In genomic region chr2:205714789-205715411, GRCh38 we compare ENCODE assay signal across 11 cellular contexts. TPM values are rescaled to one million over a fixed set of nuclear protein-coding genes. Genes with fewer than 3 reads are reported as not detected.
A peak's percentile ranks its signal among the peaks of the same experiment; 100 is the strongest.
DNase-seq lines count a peak whose midpoint lies in the region; ATAC-seq, FAIRE-seq and TF ChIP-seq lines count a peak whose summit lies in the region.
"Had no signal": no experiment of that assay in that cellular context is flagged by ENCODE, and none has a peak within 500 bp of the region (broad histone marks: within the 10 kb centered on the region; RNA-seq: fewer than 3 reads in every experiment).

No MANE protein-coding gene starts in this region.

- DNase-seq in activated CD4-positive, alpha-beta T cell treated with anti-CD3 and anti-CD28 coated beads for 36 hours = no peak
- DNase-seq in activated CD4-positive, alpha-beta T cell treated with anti-CD3 and anti-CD28 coated beads, Interleukin-2, amount 50 U/mL, for 1 hour = no peak
- DNase-seq in activated T-helper 1 cell treated with anti-CD3 and anti-CD28 coated beads, Interleukin-12 subunit alpha, Interleukin-12 subunit beta, Interleukin-2, Interleukin-4 antibody, amounts not matched to agents 30 ng/mL and 10 ng/mL and 1 ng/mL, durations not matched to agents 14 hours and 24 hours and 36 hours (ENCODE audit: low spot score) = no peak
- DNase-seq in lower lobe of right lung = no peak
- no peak for DNase-seq in thoracic aorta (ENCODE audit: low spot score)
- no peak for DNase-seq in HTR-8/SVneo (ENCODE audit: insufficient read length, low spot score)
- DNase-seq in small intestine = no peak
- DNase-seq: activated CD4-positive, CD25-positive, alpha-beta regulatory T cell; activated naive CD4-positive, alpha-beta T cell treated with anti-CD3 and anti-CD28 coated beads, Interleukin-2, amount 50 U/mL, for 16 hours; NCI-H2081 had no signal

- H3K27me3 ChIP-seq in lower lobe of right lung (ENCODE audit: low read depth) (no peaks in the 10 kb centered on the region), thoracic aorta (replicated peaks; ENCODE audit: insufficient read depth) (no peaks in the 10 kb centered on the region), small intestine (ENCODE audit: control insufficient read depth in 2 of 2, insufficient read depth in 2 of 2, low read length in 2 of 2) (no peaks in the 10 kb centered on the region)

- H3K4me1 Mint-ChIP-seq in activated CD4-positive, alpha-beta T cell treated with anti-CD3 and anti-CD28 coated beads for 36 hours = peaks cover 13% of the 10 kb centered on the region
- H3K4me1 Mint-ChIP-seq in activated T-helper 1 cell treated with anti-CD3 and anti-CD28 coated beads, Interleukin-12 subunit alpha, Interleukin-12 subunit beta, Interleukin-2, Interleukin-4 antibody, amounts not matched to agents 30 ng/mL and 10 ng/mL and 1 ng/mL, durations not matched to agents 14 hours and 24 hours and 36 hours (ENCODE audit: low read depth) = peaks cover 78% of the 10 kb centered on the region

- 83% methylated on average over 7 of the region's 7 CpGs for WGBS in small intestine, 3 donors

- no peak overlapping the region for H3K4me3 ChIP-seq in lower lobe of right lung
- no peak overlapping the region for H3K4me3 ChIP-seq in thoracic aorta
- no peak overlapping the region for H3K4me3 ChIP-seq in small intestine (ENCODE audit: low read depth in 1 of 2, low read length in 2 of 2)

- H3K36me3 Mint-ChIP-seq in activated CD4-positive, alpha-beta T cell treated with anti-CD3 and anti-CD28 coated beads for 36 hours (ENCODE audit: low read depth) = no peaks in the 10 kb centered on the region
- H3K36me3 Mint-ChIP-seq in activated T-helper 1 cell treated with anti-CD3 and anti-CD28 coated beads, Interleukin-12 subunit alpha, Interleukin-12 subunit beta, Interleukin-2, Interleukin-4 antibody, amounts not matched to agents 30 ng/mL and 10 ng/mL and 1 ng/mL, durations not matched to agents 14 hours and 24 hours and 36 hours (ENCODE audit: low read depth) = peaks cover 11% of the 10 kb centered on the region

- H3K36me3 ChIP-seq in lower lobe of right lung (peaks cover 9% of the 10 kb centered on the region), thoracic aorta (peaks cover 2% of the 10 kb centered on the region), small intestine (ENCODE audit: control insufficient read depth in 2 of 2, insufficient read depth in 2 of 2, low read length in 2 of 2) (no peaks in the 10 kb centered on the region)

- peak overlapping the region; percentile 6 for H3K27ac Mint-ChIP-seq in activated CD4-positive, alpha-beta T cell treated with anti-CD3 and anti-CD28 coated beads for 36 hours
- H3K27ac Mint-ChIP-seq in activated T-helper 1 cell treated with anti-CD3 and anti-CD28 coated beads, Interleukin-12 subunit alpha, Interleukin-12 subunit beta, Interleukin-2, Interleukin-4 antibody, amounts not matched to agents 30 ng/mL and 10 ng/mL and 1 ng/mL, durations not matched to agents 14 hours and 24 hours and 36 hours = peak overlapping the region; percentile 25

- H3K27ac ChIP-seq in lower lobe of right lung (peak overlapping the region; percentile 43), thoracic aorta (peak overlapping the region; percentile 49 to 55), small intestine (ENCODE audit: low read depth in 1 of 2, low read length in 1 of 2) (no peak overlapping the region)

- no peaks in the 10 kb centered on the region for H3K9me3 Mint-ChIP-seq in activated CD4-positive, alpha-beta T cell treated with anti-CD3 and anti-CD28 coated beads for 36 hours (ENCODE audit: low read depth)
- no peaks in the 10 kb centered on the region for H3K9me3 Mint-ChIP-seq in activated T-helper 1 cell treated with anti-CD3 and anti-CD28 coated beads, Interleukin-12 subunit alpha, Interleukin-12 subunit beta, Interleukin-2, Interleukin-4 antibody, amounts not matched to agents 30 ng/mL and 10 ng/mL and 1 ng/mL, durations not matched to agents 14 hours and 24 hours and 36 hours

- peaks cover 2% of the 10 kb centered on the region for H3K27me3 Mint-ChIP-seq in activated CD4-positive, alpha-beta T cell treated with anti-CD3 and anti-CD28 coated beads for 36 hours
- H3K27me3 Mint-ChIP-seq in activated T-helper 1 cell treated with anti-CD3 and anti-CD28 coated beads, Interleukin-12 subunit alpha, Interleukin-12 subunit beta, Interleukin-2, Interleukin-4 antibody, amounts not matched to agents 30 ng/mL and 10 ng/mL and 1 ng/mL, durations not matched to agents 14 hours and 24 hours and 36 hours (ENCODE audit: insufficient read depth) = no peaks in the 10 kb centered on the region

- ATAC-seq in activated CD4-positive, alpha-beta T cell treated with anti-CD3 and anti-CD28 coated beads for 36 hours = no peak
- peak in 1 of 2 donors; percentile 11 for ATAC-seq in lower lobe of right lung
- ATAC-seq in thoracic aorta (ENCODE audit: insufficient number of reproducible peaks, low FRiP score, low read depth) = no peak
- no peak for ATAC-seq in GM21529 (IDR thresholded peaks at IDR 0.05; ENCODE audit: unreplicated experiment)

- peaks cover 43% of the 10 kb centered on the region for H3K4me1 ChIP-seq in lower lobe of right lung
- peaks cover 4 to 27% of the 10 kb centered on the region in 2 donors for H3K4me1 ChIP-seq in thoracic aorta (ENCODE audit: control insufficient read depth in 1 of 2, low read depth in 2 of 2)
- peaks cover 0 to 4% of the 10 kb centered on the region in 2 donors for H3K4me1 ChIP-seq in small intestine (ENCODE audit: control insufficient read depth in 2 of 2, insufficient read depth in 1 of 2, low read depth in 1 of 2, low read length in 1 of 2)

- intact Hi-C loops in activated CD4-positive, alpha-beta T cell treated with anti-CD3 and anti-CD28 coated beads for 36 hours (cut with DNase I, micrococcal nuclease) = no loop called here
- intact Hi-C loops in activated T-helper 1 cell treated with anti-CD3 and anti-CD28 coated beads, Interleukin-12 subunit alpha, Interleukin-12 subunit beta, Interleukin-2, Interleukin-4 antibody, amounts not matched to agents 30 ng/mL and 10 ng/mL and 1 ng/mL, durations not matched to agents 14 hours and 24 hours and 36 hours (cut with micrococcal nuclease) = loop anchor here (1.0 to 5.0 kb wide), 5 partner anchors 15 to 1603 kb away; no protein-coding TSS in a partner anchor
- intact Hi-C loops in lower lobe of right lung (cut with DNase I) = no loop called here

- CTCF ChIA-PET in activated CD4-positive, alpha-beta T cell treated with anti-CD3 and anti-CD28 coated beads for 36 hours (lab: Charles Lee) = interaction anchor here (1.0 kb wide), 1 partner anchor 8 kb away, joined by 3 read pairs; no protein-coding TSS in a partner anchor

- POLR2A ChIA-PET in activated CD4-positive, alpha-beta T cell treated with anti-CD3 and anti-CD28 coated beads for 36 hours (lab: Charles Lee) = no interaction called here

- no peak for FAIRE-seq in HTR-8/SVneo (lab: Jason Lieb, UNC)
- no peak for FAIRE-seq in small intestine (lab: Jason Lieb, UNC)

- TF ChIP-seq CTCF in lower lobe of right lung (IDR thresholded peaks at IDR 0.05) (no peak), thoracic aorta (IDR thresholded peaks at IDR 0.05) (no peak)

- H3K4me3 Mint-ChIP-seq in activated CD4-positive, alpha-beta T cell treated with anti-CD3 and anti-CD28 coated beads for 36 hours = no peak overlapping the region
- no peak overlapping the region for H3K4me3 Mint-ChIP-seq in activated T-helper 1 cell treated with anti-CD3 and anti-CD28 coated beads, Interleukin-12 subunit alpha, Interleukin-12 subunit beta, Interleukin-2, Interleukin-4 antibody, amounts not matched to agents 30 ng/mL and 10 ng/mL and 1 ng/mL, durations not matched to agents 14 hours and 24 hours and 36 hours

- H3K9me3 ChIP-seq in lower lobe of right lung (no peaks in the 10 kb centered on the region), thoracic aorta (no peaks in the 10 kb centered on the region), small intestine (ENCODE audit: control insufficient read depth, low read depth) (no peaks in the 10 kb centered on the region)

RNA-seq across cellular contexts. Expression of gene NRP2, which starts 32.6 kb away (rescaled TPM):
- total RNA-seq in activated CD4-positive, alpha-beta T cell treated with anti-CD3 and anti-CD28 coated beads for 36 hours = 1 to 10 TPM; 1.5 to 3.8 TPM
- total RNA-seq in activated T-helper 1 cell treated with anti-CD3 and anti-CD28 coated beads, Interleukin-12 subunit alpha, Interleukin-12 subunit beta, Interleukin-2, Interleukin-4 antibody, amounts not matched to agents 30 ng/mL and 10 ng/mL and 1 ng/mL, durations not matched to agents 14 hours and 24 hours and 36 hours = 56.9 and 64.0 TPM in 2 replicates
- 67.5 TPM for total RNA-seq in lower lobe of right lung
- 10 to 100 TPM; 73.5 to 75.1 TPM for total RNA-seq in thoracic aorta
- 1 to 10 TPM in 1 of 3 donors, under 1 TPM in 2; 0.81 to 9.0 (median 0.89) TPM for polyA plus RNA-seq in small intestine

Comparison
In these comparisons a context has a peak if more than half of its experiments do, and no peak if none do; other contexts are left out.
1. H3K27ac ChIP-seq: peak in lower lobe of right lung (single experiment) and thoracic aorta (2 of 2); none in small intestine (0 of 2).
2. RNA of gene NRP2, which starts 32.6 kb away (total RNA-seq): 73.5 to 75.1 TPM in thoracic aorta, 67.5 TPM in lower lobe of right lung (single experiment) and 56.9 to 64.0 TPM in activated T-helper 1 cell treated with anti-CD3 and anti-CD28 coated beads, Interleukin-12 subunit alpha, Interleukin-12 subunit beta, Interleukin-2, Interleukin-4 antibody, amounts not matched to agents 30 ng/mL and 10 ng/mL and 1 ng/mL, durations not matched to agents 14 hours and 24 hours and 36 hours; 1.5 to 3.8 TPM in activated CD4-positive, alpha-beta T cell treated with anti-CD3 and anti-CD28 coated beads for 36 hours; every median in the first group is over 10 times any median in the second.